21 cellular contexts compared by ENCODE assay signal in genomic region chr3:64895095-64895494, GRCh38.
"Had no signal": no experiment of that assay in that cellular context is flagged by ENCODE, and none has a peak within 500 bp of the region (broad histone marks: within the 10 kb centered on the region; RNA-seq: fewer than 3 reads in every experiment).

No MANE protein-coding gene starts in this region.

- ATAC-seq: naive thymus-derived CD8-positive, alpha-beta T cell; stimulated activated naive CD8-positive, alpha-beta T cell treated with anti-CD3 and anti-CD28 coated beads, Interleukin-15, amount 100 ng/mL, for 72 hours had no signal

- H3K4me3 ChIP-seq: suprapubic skin had no signal

- H3K27ac ChIP-seq: brain microvascular endothelial cell, suprapubic skin had no signal

- DNase-seq: activated CD4-positive, alpha-beta memory T cell treated with anti-CD3 and anti-CD28 coated beads, Interleukin-2, amount 10 ng/mL, durations not matched to agents 7 days and 5 days; activated CD4-positive, alpha-beta T cell treated with anti-CD3 and anti-CD28 coated beads for 48 hours; activated CD4-positive, CD25-positive, alpha-beta regulatory T cell; activated naive CD4-positive, alpha-beta T cell treated with anti-CD3 and anti-CD28 coated beads for 36 hours; activated T-cell treated with anti-CD3 and anti-CD28 coated beads, Interleukin-2, amount 50 U/mL, for 24 hours; brain microvascular endothelial cell; effector CD8-positive, alpha-beta T cell; hypothalamus; islet precursor cell; naive thymus-derived CD8-positive, alpha-beta T cell; right cardiac atrium; small intestine; stimulated activated CD4-positive, alpha-beta T cell treated with anti-CD3 and anti-CD28 coated beads, Interleukin-4, amount 100 ng/mL, for 1 hour; stimulated activated naive CD8-positive, alpha-beta T cell treated with anti-CD3 and anti-CD28 coated beads, Interleukin-15, amount 100 ng/mL, for 72 hours; T1000; trophoblast cell had no signal

- FAIRE-seq: small intestine had no signal

- H3K36me3 ChIP-seq: brain microvascular endothelial cell, suprapubic skin had no signal

- H3K36me3 Mint-ChIP-seq: memory B cell; naive thymus-derived CD8-positive, alpha-beta T cell had no signal

- H3K27ac Mint-ChIP-seq: activated CD4-positive, alpha-beta memory T cell treated with anti-CD3 and anti-CD28 coated beads, Interleukin-2, amount 10 ng/mL, durations not matched to agents 7 days and 5 days; activated naive CD4-positive, alpha-beta T cell treated with anti-CD3 and anti-CD28 coated beads for 36 hours; activated T-cell treated with anti-CD3 and anti-CD28 coated beads, Interleukin-2, amount 50 U/mL, for 24 hours; activated T-helper 2 cell treated with anti-CD3 and anti-CD28 coated beads, Interferon-gamma antibody, Interleukin-2, Interleukin-4, amounts not matched to agents 10 μg/mL and 5 μg/mL and 100 μg/mL, durations not matched to agents 14 hours and 24 hours and 36 hours; dendritic cell treated with granulocyte-macrophage colony-stimulating factor and Interleukin-4, amounts not matched to agents 40 ng/mL and 50 ng/mL, for 4 days; memory B cell; naive thymus-derived CD8-positive, alpha-beta T cell; progenitor cell of endocrine pancreas; stimulated activated naive CD8-positive, alpha-beta T cell treated with anti-CD3 and anti-CD28 coated beads, Interleukin-15, amount 100 ng/mL, for 72 hours had no signal

- H3K27me3 ChIP-seq: brain microvascular endothelial cell, suprapubic skin had no signal

- H3K4me1 Mint-ChIP-seq: activated CD4-positive, alpha-beta memory T cell treated with anti-CD3 and anti-CD28 coated beads, Interleukin-2, amount 10 ng/mL, durations not matched to agents 7 days and 5 days; memory B cell; naive thymus-derived CD8-positive, alpha-beta T cell; stimulated activated naive CD8-positive, alpha-beta T cell treated with anti-CD3 and anti-CD28 coated beads, Interleukin-15, amount 100 ng/mL, for 72 hours had no signal

- H3K27me3 Mint-ChIP-seq: activated CD4-positive, alpha-beta memory T cell treated with anti-CD3 and anti-CD28 coated beads, Interleukin-2, amount 10 ng/mL, durations not matched to agents 7 days and 5 days; activated T-cell treated with anti-CD3 and anti-CD28 coated beads, Interleukin-2, amount 50 U/mL, for 24 hours; dendritic cell treated with granulocyte-macrophage colony-stimulating factor and Interleukin-4, amounts not matched to agents 40 ng/mL and 50 ng/mL, for 4 days; memory B cell; progenitor cell of endocrine pancreas; stimulated activated naive CD8-positive, alpha-beta T cell treated with anti-CD3 and anti-CD28 coated beads, Interleukin-15, amount 100 ng/mL, for 72 hours had no signal

- H3K9me3 ChIP-seq: suprapubic skin had no signal

- H3K4me3 Mint-ChIP-seq: activated CD4-positive, alpha-beta memory T cell treated with anti-CD3 and anti-CD28 coated beads, Interleukin-2, amount 10 ng/mL, durations not matched to agents 7 days and 5 days; activated naive CD4-positive, alpha-beta T cell treated with anti-CD3 and anti-CD28 coated beads for 36 hours; activated T-cell treated with anti-CD3 and anti-CD28 coated beads, Interleukin-2, amount 50 U/mL, for 24 hours; dendritic cell treated with granulocyte-macrophage colony-stimulating factor and Interleukin-4, amounts not matched to agents 40 ng/mL and 50 ng/mL, for 4 days; memory B cell; naive thymus-derived CD8-positive, alpha-beta T cell; stimulated activated naive CD8-positive, alpha-beta T cell treated with anti-CD3 and anti-CD28 coated beads, Interleukin-15, amount 100 ng/mL, for 72 hours had no signal
